8 cellular contexts compared by ENCODE assay signal in genomic region chr11:46369458-46370152, GRCh38. TPM values are rescaled to one million over a fixed set of nuclear protein-coding genes. Genes with fewer than 3 reads are reported as not detected.
A peak's percentile ranks its signal among the peaks of the same experiment; 100 is the strongest.
DNase-seq lines count a peak whose midpoint lies in the region; ATAC-seq, FAIRE-seq and TF ChIP-seq lines count a peak whose summit lies in the region.

No MANE protein-coding gene starts in this region.

- ATAC-seq in GM21619 (IDR thresholded peaks at IDR 0.05; ENCODE audit: unreplicated experiment) (peak; percentile 46), mucosa of descending colon (peak; percentile 75), GM21717 (IDR thresholded peaks at IDR 0.05; ENCODE audit: unreplicated experiment) (no peak)
- ATAC-seq in activated CD4-positive, CD25-positive, alpha-beta regulatory T cell treated with anti-CD3 and anti-CD28 coated beads, Interleukin-2, amount 50 U/mL, for 24 hours, result peak; percentile 67 to 74

- H3K9me3 ChIP-seq in mucosa of descending colon, result no peaks in the 10 kb centered on the region

- H3K4me1 ChIP-seq in mucosa of descending colon (ENCODE audit: low read depth), result no peaks in the 10 kb centered on the region

- no peak for FAIRE-seq in D721Med (lab: Jason Lieb, UNC)

- intact Hi-C loops in mucosa of descending colon (cut with DNase I, micrococcal nuclease), result no loop called here

- no peaks in the 10 kb centered on the region for H3K36me3 ChIP-seq in mucosa of descending colon (ENCODE audit: low read depth)

- no peak overlapping the region for H3K4me3 ChIP-seq in mucosa of descending colon

- peak; percentile 80 for TF ChIP-seq CTCF in D721Med (IDR thresholded peaks at IDR 0.05; ENCODE audit: insufficient read depth, missing control alignments)
- TF ChIP-seq CTCF in mucosa of descending colon (IDR thresholded peaks at IDR 0.05), result peak; percentile 91

- DNase-seq in D721Med (ENCODE audit: insufficient read length, low spot score) (no peak), NCI-H1105 (lab: John Stamatoyannopoulos, UW) (peak; percentile 38), ecto neural progenitor cell (ENCODE audit: low spot score) (peak; percentile 86), mucosa of descending colon (peak; percentile 56 to 66 (median 63)), hippocampal formation (lab: John Stamatoyannopoulos, UW) (no peak)

RNA-seq across cellular contexts. Expression of gene MDK, which starts 11.9 kb away (rescaled TPM):
- total RNA-seq in mucosa of descending colon, result 100 to 1,000 TPM; 103 to 672 (median 193) TPM

RNA-seq across cellular contexts. Expression of gene CHRM4, which starts 22.0 kb away (rescaled TPM):
- 1 to 10 TPM in 2 of 3 donors, under 1 TPM in 1; 0.32 to 6.0 (median 3.1) TPM for total RNA-seq in mucosa of descending colon

RNA-seq across cellular contexts. Expression of gene DGKZ, which starts 22.3 kb away (rescaled TPM):
- total RNA-seq in mucosa of descending colon, result 10 to 100 TPM; 41.2 to 49.6 (median 47.2) TPM

Comparison
In these comparisons a context has a peak if more than half of its experiments do, and no peak if none do; other contexts are left out.
1. DNase-seq: peak in NCI-H1105 (single experiment), ecto neural progenitor cell (single experiment) and mucosa of descending colon (3 of 3); none in D721Med (single experiment) and hippocampal formation (0 of 2).